Comparison of ENCODE assay signal across 2 cellular contexts in genomic region chr11:111441443-111441842, GRCh38.
TF ChIP-seq lines count a peak whose summit lies in the region.

No MANE protein-coding gene starts in this region.

TF ChIP-seq in SK-N-SH treated with all-trans-retinoic acid at 6 μM for 48 hours, 23 proteins besides CTCF, POLR2A, EP300 and RAD21 (continued from another document):
- TF ChIP-seq POU6F1 (CRISPR knock-in tag; IDR thresholded peaks at IDR 0.05; ENCODE audit: borderline replicate concordance, low read depth), result no peak
- no peak for TF ChIP-seq SNAI2 (CRISPR knock-in tag; IDR thresholded peaks at IDR 0.05)
- TF ChIP-seq PPARA (CRISPR knock-in tag; IDR thresholded peaks at IDR 0.05; ENCODE audit: borderline replicate concordance), result no peak
- TF ChIP-seq CSDC2 (CRISPR knock-in tag; IDR thresholded peaks at IDR 0.05), result no peak
- no peak for TF ChIP-seq ISL1 (CRISPR knock-in tag; IDR thresholded peaks at IDR 0.05)
- no peak for TF ChIP-seq OSR1 (CRISPR knock-in tag; IDR thresholded peaks at IDR 0.05)
- no peak for TF ChIP-seq TOX (CRISPR knock-in tag; IDR thresholded peaks at IDR 0.05; ENCODE audit: borderline replicate concordance)
- no peak for TF ChIP-seq ARNTL (CRISPR knock-in tag; IDR thresholded peaks at IDR 0.05; ENCODE audit: borderline replicate concordance, low read depth)
- no peak for TF ChIP-seq ZNF565 (CRISPR knock-in tag; conservative IDR thresholded peaks at IDR 0.05; ENCODE audit: low read depth)
TF ChIP-seq in SK-N-SH treated with all-trans-retinoic acid at 6 μM for 48 hours: peak in this region for 0.

TF ChIP-seq in SK-N-SH, 30 proteins besides CTCF, POLR2A, EP300 and RAD21 (continued from another document):
- no peak for TF ChIP-seq USF2 (IDR thresholded peaks at IDR 0.05; ENCODE audit: borderline replicate concordance, low read depth, low read length)
